In the genomic region with DNA sequence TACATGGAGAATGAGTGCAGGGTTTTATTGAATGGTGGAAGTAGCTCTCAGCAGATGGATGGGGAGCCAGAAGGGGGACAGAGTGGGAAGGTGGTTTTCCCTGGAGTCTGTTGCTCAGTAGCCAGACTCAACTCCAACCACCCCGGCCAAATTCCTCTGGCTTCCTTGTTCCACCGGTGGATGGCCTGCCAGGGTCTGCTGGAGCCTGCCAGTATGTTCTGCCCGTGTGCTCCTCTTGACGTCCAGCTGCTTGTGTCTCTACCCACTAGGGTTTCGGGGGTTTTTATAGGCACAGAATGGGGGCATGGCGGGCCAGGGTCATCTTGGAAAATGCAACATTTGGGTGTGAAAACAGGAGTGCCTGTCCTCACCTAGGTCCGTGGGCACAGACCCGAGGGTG, we compare ENCODE assay signal across 20 cellular contexts.
"Had no signal": no experiment of that assay in that cellular context is flagged by ENCODE, and none has a peak within 500 bp of the region (broad histone marks: within the 10 kb centered on the region; RNA-seq: fewer than 3 reads in every experiment).

No MANE protein-coding gene starts in this region.

- H3K27me3 Mint-ChIP-seq: central memory CD8-positive, alpha-beta T cell had no signal

- H3K4me3 ChIP-seq: esophagus muscularis mucosa, heart right ventricle, lung, mucosa of descending colon, spleen, thoracic aorta had no signal

- H3K36me3 ChIP-seq: esophagus muscularis mucosa, heart right ventricle, spleen, thoracic aorta had no signal

- H3K9ac ChIP-seq: SK-N-SH had no signal

- H3K9me3 Mint-ChIP-seq: central memory CD8-positive, alpha-beta T cell; natural killer cell treated with Interleukin-12 subunit alpha and Interleukin-12 subunit beta and Interleukin-15 and Interleukin-18, amount 100 ng/mL, for 72 hours had no signal

- H3K4me1 ChIP-seq: foreskin keratinocyte had no signal

- DNase-seq: activated CD4-positive, CD25-positive, alpha-beta regulatory T cell treated with anti-CD3 and anti-CD28 coated beads, Interleukin-2, amount 50 U/mL, for 72 hours; activated gamma-delta T cell treated with Interleukin-2 at 50 U/mL for 16 hours; activated T-cell treated with anti-CD3 and anti-CD28 coated beads for 4 hours; anterior cingulate cortex; dermis blood vessel endothelial cell; effector CD4-positive, alpha-beta T cell; foreskin keratinocyte; mucosa of descending colon; SK-N-SH; spleen; stimulated activated naive CD4-positive, alpha-beta T cell; T-helper 2 cell; trophoblast cell had no signal

- ATAC-seq: foreskin keratinocyte; heart right ventricle; mucosa of descending colon; natural killer cell treated with Interleukin-12 subunit alpha and Interleukin-12 subunit beta and Interleukin-15 and Interleukin-18, amount 100 ng/mL, for 72 hours; right cardiac atrium had no signal

- H3K27ac Mint-ChIP-seq: natural killer cell treated with Interleukin-12 subunit alpha and Interleukin-12 subunit beta and Interleukin-15 and Interleukin-18, amount 100 ng/mL, for 72 hours had no signal

- H3K4me3 Mint-ChIP-seq: central memory CD8-positive, alpha-beta T cell; natural killer cell treated with Interleukin-12 subunit alpha and Interleukin-12 subunit beta and Interleukin-15 and Interleukin-18, amount 100 ng/mL, for 72 hours had no signal

- H3K36me3 Mint-ChIP-seq: natural killer cell treated with Interleukin-12 subunit alpha and Interleukin-12 subunit beta and Interleukin-15 and Interleukin-18, amount 100 ng/mL, for 72 hours had no signal

- H3K27ac ChIP-seq: thoracic aorta had no signal

- H3K9me3 ChIP-seq: esophagus muscularis mucosa, heart right ventricle, mucosa of descending colon, SK-N-SH, spleen, thoracic aorta had no signal

- H3K27me3 ChIP-seq: esophagus muscularis mucosa, foreskin keratinocyte, heart right ventricle, spleen had no signal
